8 cellular contexts compared by ENCODE assay signal in genomic region chr5:116084891-116085715, GRCh38. TPM values are rescaled to one million over a fixed set of nuclear protein-coding genes. Genes with fewer than 3 reads are reported as not detected.
DNase-seq lines count a peak whose midpoint lies in the region; ATAC-seq and TF ChIP-seq lines count a peak whose summit lies in the region.

TSS of gene COMMD10 (plus strand) at chr5:116085025.

- peaks cover 29% of the 10 kb centered on the region for H3K36me3 Mint-ChIP-seq in activated CD4-positive, alpha-beta T cell treated with anti-CD3 and anti-CD28 coated beads for 36 hours (ENCODE audit: low read depth)

- peak within 1 kb of the TSS; percentile 88 for H3K4me3 Mint-ChIP-seq in activated CD4-positive, alpha-beta T cell treated with anti-CD3 and anti-CD28 coated beads for 36 hours

- ATAC-seq in GM19025 (IDR thresholded peaks at IDR 0.05; ENCODE audit: low read depth, unreplicated experiment), result peak; percentile 81
- peak; percentile 81 for ATAC-seq in HG03280 (IDR thresholded peaks at IDR 0.05; ENCODE audit: unreplicated experiment)
- ATAC-seq in activated CD4-positive, alpha-beta T cell treated with anti-CD3 and anti-CD28 coated beads for 36 hours, result peak; percentile 87

- intact Hi-C loops in activated CD4-positive, alpha-beta T cell treated with anti-CD3 and anti-CD28 coated beads for 36 hours (cut with DNase I, micrococcal nuclease), result loop anchor here (1.0 to 10.0 kb wide), 6 partner anchors 244 to 790 kb away; partner anchors contain the start of genes AP3S1 (in 2 of the 2), ATG12 (in 2 of the 2), CCDC112 (in 2 of the 2) and FEM1C (in 1 of the 2)

- peak within 1 kb of the TSS; percentile 89 for H3K4me3 ChIP-seq in choroid plexus epithelial cell (ENCODE audit: low read depth, low read length)

- H3K27me3 Mint-ChIP-seq in activated CD4-positive, alpha-beta T cell treated with anti-CD3 and anti-CD28 coated beads for 36 hours, result no peaks in the 10 kb centered on the region

- H3K9me3 Mint-ChIP-seq in activated CD4-positive, alpha-beta T cell treated with anti-CD3 and anti-CD28 coated beads for 36 hours (ENCODE audit: low read depth), result no peaks in the 10 kb centered on the region

- peak within 1 kb of the TSS; percentile 94 for H3K27ac Mint-ChIP-seq in activated CD4-positive, alpha-beta T cell treated with anti-CD3 and anti-CD28 coated beads for 36 hours

- peaks cover 50% of the 10 kb centered on the region for H3K4me1 Mint-ChIP-seq in activated CD4-positive, alpha-beta T cell treated with anti-CD3 and anti-CD28 coated beads for 36 hours

- DNase-seq in AG20443 (ENCODE audit: low spot score), result peak; percentile 88
- DNase-seq in NCI-H510A treated with DMSO at 0.1 percent for 48 hours (lab: John Stamatoyannopoulos, UW), result peak; percentile 57
- peak; percentile 86 for DNase-seq in activated CD4-positive, alpha-beta T cell treated with anti-CD3 and anti-CD28 coated beads for 36 hours
- peak; percentile 90 for DNase-seq in choroid plexus epithelial cell (ENCODE audit: low read depth)
- DNase-seq in kidney tubule cell (ENCODE audit: low spot score), result peak; percentile 85
- peak; percentile 32 to 44 for DNase-seq in stimulated activated CD4-positive, alpha-beta T cell treated with anti-CD3 and anti-CD28 coated beads, Interleukin-1b, Interleukin-23, amount 100 ng/mL, for 1 hour (ENCODE audit: low read depth in 2 of 2)

- POLR2A ChIA-PET in activated CD4-positive, alpha-beta T cell treated with anti-CD3 and anti-CD28 coated beads for 36 hours (lab: Charles Lee), result interaction anchor here (0.6 kb wide), 1 partner anchor 460 kb away, joined by 4 read pairs; no protein-coding TSS in a partner anchor

- CTCF ChIA-PET in activated CD4-positive, alpha-beta T cell treated with anti-CD3 and anti-CD28 coated beads for 36 hours (lab: Charles Lee), result interaction anchor here (0.5 to 1.2 kb wide), 4 partner anchors 10 to 51 kb away, joined by 3 to 4 read pairs (median 4); no protein-coding TSS in a partner anchor

- TF ChIP-seq CTCF in choroid plexus epithelial cell (conservative IDR thresholded peaks at IDR 0.05; ENCODE audit: low read depth, low read length), result no peak

RNA-seq across cellular contexts. Expression of gene COMMD10, which starts in this region (rescaled TPM):
- 10 to 100 TPM; 19.7 to 23.0 TPM for total RNA-seq in activated CD4-positive, alpha-beta T cell treated with anti-CD3 and anti-CD28 coated beads for 36 hours

Comparison
In these comparisons a context has a peak if more than half of its experiments do, and no peak if none do; other contexts are left out.
1. Peak in every context shown above with its lines: DNase-seq, ATAC-seq and H3K4me3 ChIP-seq.
2. DNase-seq: peak in every context shown above with its lines; median percentile 90 in choroid plexus epithelial cell; 88 in AG20443; 86 in activated CD4-positive, alpha-beta T cell treated with anti-CD3 and anti-CD28 coated beads for 36 hours; 85 in kidney tubule cell; 57 in NCI-H510A treated with DMSO at 0.1 percent for 48 hours; 38 in stimulated activated CD4-positive, alpha-beta T cell treated with anti-CD3 and anti-CD28 coated beads, Interleukin-1b, Interleukin-23, amount 100 ng/mL, for 1 hour.